In the genomic region with DNA sequence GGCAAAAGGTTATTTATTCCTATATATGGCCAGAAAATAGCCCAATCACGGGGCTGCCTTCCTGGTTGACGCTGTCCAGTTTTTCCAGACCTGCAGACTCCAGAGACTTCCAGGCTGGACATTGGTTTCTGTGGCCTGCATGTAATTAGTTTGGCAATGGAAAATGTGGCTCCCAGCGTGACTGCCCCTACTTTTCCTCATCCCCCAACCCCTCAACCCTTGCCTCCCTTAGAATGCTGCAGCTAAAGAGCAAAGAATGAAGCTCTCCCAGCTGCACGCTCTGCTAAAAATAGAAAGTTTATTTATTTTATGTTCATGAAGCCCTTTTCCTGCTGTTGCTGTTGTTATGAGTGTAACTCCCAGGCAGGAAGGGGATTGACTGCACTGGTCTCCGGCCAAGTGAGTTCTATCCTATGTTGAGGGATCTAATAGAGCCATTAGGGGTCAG, we compare ENCODE assay signal across 14 cellular contexts. TPM values are rescaled to one million over a fixed set of nuclear protein-coding genes. Genes with fewer than 3 reads are reported as not detected.
DNase-seq lines count a peak whose midpoint lies in the region; ATAC-seq and TF ChIP-seq lines count a peak whose summit lies in the region.
"Had no signal": no experiment of that assay in that cellular context is flagged by ENCODE, and none has a peak within 500 bp of the region (broad histone marks: within the 10 kb centered on the region; RNA-seq: fewer than 3 reads in every experiment).

No MANE protein-coding gene starts in this region.

- H3K4me1 Mint-ChIP-seq in GM23338, result no peaks in the 10 kb centered on the region; the same call in 2 of the 3 replicates
- peaks cover 14% of the 10 kb centered on the region for H3K4me1 Mint-ChIP-seq in chondrocyte (ENCODE audit: low read depth)

- H3K27me3 ChIP-seq in GM23338 (ENCODE audit: insufficient read depth), result no peaks in the 10 kb centered on the region
- no peaks in the 10 kb centered on the region for H3K27me3 ChIP-seq in colonic mucosa
- H3K27me3 ChIP-seq in left lung, result no peaks in the 10 kb centered on the region
- H3K27me3 ChIP-seq in stomach, result no peaks in the 10 kb centered on the region

- no peak overlapping the region for H3K27ac Mint-ChIP-seq in GM23338
- no peak overlapping the region for H3K27ac Mint-ChIP-seq in chondrocyte (ENCODE audit: unreplicated experiment)

- no peak overlapping the region for H3K4me3 ChIP-seq in GM23338
- no peak overlapping the region for H3K4me3 ChIP-seq in colonic mucosa
- H3K4me3 ChIP-seq in left lung, result no peak overlapping the region
- H3K4me3 ChIP-seq in stomach, result no peak overlapping the region
- H3K4me3 ChIP-seq: prostate gland had no signal

- 20 to 44% (median 30%) methylated on average over 5 of the region's 5 CpGs for WGBS in stomach, 5 donors

- intact Hi-C loops in colonic mucosa (cut with DNase I) (no loop called here), left lung (cut with DNase I) (no loop called here), stomach (cut with DNase I; ENCODE audit: low total_unique reads) (no loop called here)

- H3K9me2 ChIP-seq in GM23338 (ENCODE audit: insufficient read depth), result peaks cover 4% of the 10 kb centered on the region; the same call in 1 of the 2 replicates

- peaks cover 2% of the 10 kb centered on the region for H3K27me3 Mint-ChIP-seq in GM23338 (ENCODE audit: insufficient read depth, low read depth, poor library complexity)
- peaks cover 6% of the 10 kb centered on the region for H3K27me3 Mint-ChIP-seq in chondrocyte (ENCODE audit: low read depth)
- H3K27me3 Mint-ChIP-seq: CD8-positive, alpha-beta memory T cell had no signal

- H3K36me3 ChIP-seq in GM23338 (ENCODE audit: insufficient read depth), result no peaks in the 10 kb centered on the region
- no peaks in the 10 kb centered on the region for H3K36me3 ChIP-seq in colonic mucosa
- H3K36me3 ChIP-seq in left lung, result no peaks in the 10 kb centered on the region
- H3K36me3 ChIP-seq in stomach, result no peaks in the 10 kb centered on the region
- H3K36me3 ChIP-seq: prostate gland had no signal

- H3K4me1 ChIP-seq in GM23338 (ENCODE audit: insufficient read depth) (no peaks in the 10 kb centered on the region), colonic mucosa (peaks cover 4% of the 10 kb centered on the region), left lung (peaks cover 0 to 22% of the 10 kb centered on the region in 2 donors), stomach (peaks cover 0 to 29% (median 16%) of the 10 kb centered on the region in 4 donors)
- H3K4me1 ChIP-seq: prostate gland had no signal

- no peak for TF ChIP-seq CTCF in GM23338 (conservative IDR thresholded peaks at IDR 0.05; ENCODE audit: low read depth in 2 of 2)
- no peak for TF ChIP-seq CTCF in colonic mucosa (IDR thresholded peaks at IDR 0.05)
- no peak for TF ChIP-seq CTCF in left lung (IDR thresholded peaks at IDR 0.05)
- TF ChIP-seq CTCF in stomach (IDR thresholded peaks at IDR 0.05), result no peak
- TF ChIP-seq CTCF in chondrocyte (IDR thresholded peaks at IDR 0.05), result no peak

- H3K9ac ChIP-seq in colonic mucosa (ENCODE audit: low read depth in 2 of 2, low read length in 2 of 2), result no peak overlapping the region

- H3K9me3 Mint-ChIP-seq in GM23338 (no peaks in the 10 kb centered on the region; the same call in 2 of the 3 replicates), chondrocyte (ENCODE audit: low read depth) (no peaks in the 10 kb centered on the region)
- H3K9me3 Mint-ChIP-seq: CD8-positive, alpha-beta memory T cell had no signal

- H3K4me3 Mint-ChIP-seq in GM23338 (no peak overlapping the region), chondrocyte (ENCODE audit: unreplicated experiment) (no peak overlapping the region)
- H3K4me3 Mint-ChIP-seq: CD8-positive, alpha-beta memory T cell had no signal

- no peak for TF ChIP-seq POLR2A in stomach (IDR thresholded peaks at IDR 0.05)

- ATAC-seq in GM23338 (no peak), left lung (peak; percentile 55), GM21619 (IDR thresholded peaks at IDR 0.05; ENCODE audit: unreplicated experiment) (no peak), GM18519 (IDR thresholded peaks at IDR 0.05; ENCODE audit: low FRiP score, unreplicated experiment) (no peak)
- ATAC-seq: Panc1 had no signal

- H3K27ac ChIP-seq in GM23338 (ENCODE audit: low read depth) (no peak overlapping the region), colonic mucosa (peak overlapping the region; percentile 61), left lung (peak overlapping the region; percentile 67 to 68), stomach (peak overlapping the region in 4 of 5 donors; percentile 68 to 82 (median 74))
- H3K27ac ChIP-seq: epithelial cell of prostate had no signal

- no peaks in the 10 kb centered on the region for H4K20me1 ChIP-seq in GM23338 (replicated peaks; ENCODE audit: insufficient read depth)

- no peaks in the 10 kb centered on the region for H3K79me2 ChIP-seq in GM23338 (replicated peaks; ENCODE audit: insufficient read depth)

- H3K9me3 ChIP-seq in colonic mucosa (no peaks in the 10 kb centered on the region), left lung (no peaks in the 10 kb centered on the region), stomach (no peaks in the 10 kb centered on the region)
- H3K9me3 ChIP-seq: prostate gland had no signal

- no peak overlapping the region for H3K4me2 ChIP-seq in GM23338

- TF ChIP-seq EP300 in stomach (IDR thresholded peaks at IDR 0.05), result no peak

- no peaks in the 10 kb centered on the region for H3K36me3 Mint-ChIP-seq in GM23338 (ENCODE audit: low read depth)
- H3K36me3 Mint-ChIP-seq in chondrocyte (ENCODE audit: low read depth), result no peaks in the 10 kb centered on the region

- H2AFZ ChIP-seq in GM23338, result 0 out of 2 replicates have a peak overlapping the region, but pooled peaks have one; percentile 8

- H3F3A ChIP-seq in GM23338 (replicated peaks; ENCODE audit: low read depth), result no peaks in the 10 kb centered on the region

- no peak for DNase-seq in GM23338 (ENCODE audit: low spot score)
- DNase-seq in colonic mucosa, result no peak
- no peak for DNase-seq in left lung
- no peak for DNase-seq in stomach
- no peak for DNase-seq in chondrocyte (ENCODE audit: low spot score)
- DNase-seq in NK-92 treated with Interleukin-12 subunit alpha and Interleukin-12 subunit beta, amount 100 ng/mL, for 24 hours (lab: John Stamatoyannopoulos, UW), result no peak
- DNase-seq: amniotic stem cell; CD8-positive, alpha-beta memory T cell; GOT3 had no signal

TF ChIP-seq in GM23338, 12 proteins besides CTCF, POLR2A, EP300 and RAD21 (continues in another document):
- TF ChIP-seq JUNB (IDR thresholded peaks at IDR 0.05; ENCODE audit: unreplicated experiment) (no peak), CREB1 (CRISPR knock-in tag; IDR thresholded peaks at IDR 0.05; ENCODE audit: low read depth) (no peak), STAT1 (IDR thresholded peaks at IDR 0.05; ENCODE audit: unreplicated experiment) (no peak), EZH2 (IDR thresholded peaks at IDR 0.05; ENCODE audit: low read depth, unreplicated experiment) (no peak), NANOG (IDR thresholded peaks at IDR 0.05; ENCODE audit: borderline replicate concordance) (no peak), EZH2phosphoT487 (IDR thresholded peaks at IDR 0.05; ENCODE audit: unreplicated experiment) (no peak)

RNA-seq across cellular contexts. Expression of gene KIAA0040, which starts 8.5 kb away (rescaled TPM):
- total RNA-seq in GM23338 (2014; rRNA removed; shearing (Covaris generic)), result 10.2 and 11.9 TPM in 2 replicates
- 7.0 and 7.3 TPM in 2 replicates for polyA plus RNA-seq in GM23338 (2016; fragmentation: Nextera tagmentation; extraction: Ambion mirVana)
- total RNA-seq in colonic mucosa, result 10 to 100 TPM; 14.0 to 23.7 TPM
- total RNA-seq in left lung, result 10 to 100 TPM; 24.4 to 42.9 TPM
- total RNA-seq in stomach, result 10 to 100 TPM in 4 of 5 donors, 1 to 10 TPM in 1; 4.1 to 36.8 (median 16.2) TPM
- 10 to 100 TPM in 2 of 3 donors, 1 to 10 TPM in 1; 6.8 to 17.3 (median 11.0) TPM for polyA plus RNA-seq in stomach
- 0.75 to 3.5 TPM (median 1.2 TPM) in 3 replicates for total RNA-seq in chondrocyte
